In the genomic region with DNA sequence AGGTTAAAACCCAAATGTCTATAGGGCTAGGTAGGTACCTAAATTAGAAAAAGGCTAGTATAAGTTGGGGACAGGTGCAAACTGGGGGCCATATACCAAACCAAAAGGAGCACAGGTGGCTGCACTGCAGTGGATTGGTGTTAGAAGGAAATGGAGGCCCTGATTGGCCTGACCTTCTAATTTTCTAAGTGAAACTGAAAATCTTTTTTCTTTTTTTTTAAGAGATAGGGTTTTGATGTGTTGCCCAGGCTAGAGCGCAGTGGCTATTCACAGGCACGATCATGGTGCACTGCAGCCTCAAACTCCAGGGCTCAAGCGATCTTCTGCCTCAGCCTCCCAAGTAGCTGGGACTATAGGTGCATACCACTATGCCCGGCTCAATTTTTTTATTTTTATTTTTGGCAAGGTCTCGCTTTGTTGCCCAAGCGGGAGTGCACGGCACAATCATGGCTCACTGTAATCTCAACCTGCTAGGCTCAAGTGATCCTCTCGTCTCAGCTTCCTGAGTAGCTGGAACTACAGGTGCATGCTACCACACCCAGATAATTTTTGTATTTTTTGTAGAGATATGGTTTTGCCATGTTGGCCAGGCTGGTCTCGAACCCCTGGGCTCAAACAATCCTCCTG, we compare ENCODE assay signal across 12 cellular contexts. TPM values are rescaled to one million over a fixed set of nuclear protein-coding genes. Genes with fewer than 3 reads are reported as not detected.
DNase-seq lines count a peak whose midpoint lies in the region; ATAC-seq and TF ChIP-seq lines count a peak whose summit lies in the region.
"Had no signal": no experiment of that assay in that cellular context is flagged by ENCODE, and none has a peak within 500 bp of the region (broad histone marks: within the 10 kb centered on the region; RNA-seq: fewer than 3 reads in every experiment).

No MANE protein-coding gene starts in this region.

- no peak for TF ChIP-seq POLR2A in testis (IDR thresholded peaks at IDR 0.05)

- intact Hi-C loops in activated CD8-positive, alpha-beta T cell treated with anti-CD3 and anti-CD28 coated beads for 36 hours (cut with micrococcal nuclease): no loop called here
- intact Hi-C loops in testis (cut with DNase I; ENCODE audit: low total_unique reads): no loop called here
- intact Hi-C loops in activated T-helper 1 cell treated with anti-CD3 and anti-CD28 coated beads, Interleukin-12 subunit alpha, Interleukin-12 subunit beta, Interleukin-2, Interleukin-4 antibody, amounts not matched to agents 30 ng/mL and 10 ng/mL and 1 ng/mL, durations not matched to agents 14 hours and 24 hours and 36 hours (cut with micrococcal nuclease): loop anchor here (1.0 kb wide), 1 partner anchor 10 kb away; no protein-coding TSS in a partner anchor

- peaks cover 33% of the 10 kb centered on the region for H3K4me1 ChIP-seq in testis

- H3K27ac ChIP-seq in testis: no peak overlapping the region

- no peaks in the 10 kb centered on the region for H3K9me3 Mint-ChIP-seq in naive thymus-derived CD8-positive, alpha-beta T cell
- H3K9me3 Mint-ChIP-seq in activated CD8-positive, alpha-beta T cell treated with anti-CD3 and anti-CD28 coated beads for 36 hours: no peaks in the 10 kb centered on the region
- H3K9me3 Mint-ChIP-seq in activated T-helper 1 cell treated with anti-CD3 and anti-CD28 coated beads, Interleukin-12 subunit alpha, Interleukin-12 subunit beta, Interleukin-2, Interleukin-4 antibody, amounts not matched to agents 30 ng/mL and 10 ng/mL and 1 ng/mL, durations not matched to agents 14 hours and 24 hours and 36 hours: no peaks in the 10 kb centered on the region

- CTCF ChIA-PET in activated CD8-positive, alpha-beta T cell treated with anti-CD3 and anti-CD28 coated beads for 36 hours (lab: Charles Lee): interaction anchor here (1.6 kb wide), 2 partner anchors 9 to 70 kb away, joined by 5 to 14 read pairs; a partner anchor contains a TSS

- peaks cover 19 to 52% (median 38%) of the 10 kb centered on the region in 4 donors for H3K4me1 Mint-ChIP-seq in naive thymus-derived CD8-positive, alpha-beta T cell
- peaks cover 25% of the 10 kb centered on the region for H3K4me1 Mint-ChIP-seq in activated CD8-positive, alpha-beta T cell treated with anti-CD3 and anti-CD28 coated beads for 36 hours (ENCODE audit: low read depth)
- H3K4me1 Mint-ChIP-seq in activated T-helper 1 cell treated with anti-CD3 and anti-CD28 coated beads, Interleukin-12 subunit alpha, Interleukin-12 subunit beta, Interleukin-2, Interleukin-4 antibody, amounts not matched to agents 30 ng/mL and 10 ng/mL and 1 ng/mL, durations not matched to agents 14 hours and 24 hours and 36 hours (ENCODE audit: low read depth): peaks cover 13% of the 10 kb centered on the region

- TF ChIP-seq CTCF in activated CD8-positive, alpha-beta T cell treated with anti-CD3 and anti-CD28 coated beads for 36 hours (IDR thresholded peaks at IDR 0.05): no peak
- no peak for TF ChIP-seq CTCF in testis (IDR thresholded peaks at IDR 0.05)

- peak overlapping the region in 9 of 10 donors; percentile 51 to 94 (median 91) for H3K27ac Mint-ChIP-seq in naive thymus-derived CD8-positive, alpha-beta T cell
- H3K27ac Mint-ChIP-seq in activated CD8-positive, alpha-beta T cell treated with anti-CD3 and anti-CD28 coated beads for 36 hours: no peak overlapping the region
- H3K27ac Mint-ChIP-seq in activated T-helper 1 cell treated with anti-CD3 and anti-CD28 coated beads, Interleukin-12 subunit alpha, Interleukin-12 subunit beta, Interleukin-2, Interleukin-4 antibody, amounts not matched to agents 30 ng/mL and 10 ng/mL and 1 ng/mL, durations not matched to agents 14 hours and 24 hours and 36 hours: no peak overlapping the region

- no peaks in the 10 kb centered on the region for H3K27me3 Mint-ChIP-seq in naive thymus-derived CD8-positive, alpha-beta T cell
- no peaks in the 10 kb centered on the region for H3K27me3 Mint-ChIP-seq in activated CD8-positive, alpha-beta T cell treated with anti-CD3 and anti-CD28 coated beads for 36 hours
- no peaks in the 10 kb centered on the region for H3K27me3 Mint-ChIP-seq in activated T-helper 1 cell treated with anti-CD3 and anti-CD28 coated beads, Interleukin-12 subunit alpha, Interleukin-12 subunit beta, Interleukin-2, Interleukin-4 antibody, amounts not matched to agents 30 ng/mL and 10 ng/mL and 1 ng/mL, durations not matched to agents 14 hours and 24 hours and 36 hours (ENCODE audit: insufficient read depth)

- no peaks in the 10 kb centered on the region for H3K27me3 ChIP-seq in testis
- H3K27me3 ChIP-seq: pancreas had no signal

- no peak for DNase-seq in naive thymus-derived CD8-positive, alpha-beta T cell
- no peak for DNase-seq in activated CD8-positive, alpha-beta T cell treated with anti-CD3 and anti-CD28 coated beads for 36 hours
- no peak for DNase-seq in mesenteric fat pad (ENCODE audit: low spot score)
- no peak for DNase-seq in testis
- no peak for DNase-seq in activated T-helper 1 cell treated with anti-CD3 and anti-CD28 coated beads, Interleukin-12 subunit alpha, Interleukin-12 subunit beta, Interleukin-2, Interleukin-4 antibody, amounts not matched to agents 30 ng/mL and 10 ng/mL and 1 ng/mL, durations not matched to agents 14 hours and 24 hours and 36 hours (ENCODE audit: low spot score)
- DNase-seq: DMS79; effector CD8-positive, alpha-beta T cell; NCI-H2227 treated with DMSO at 0.1 percent for 48 hours; pancreas had no signal

- H3K36me3 Mint-ChIP-seq in naive thymus-derived CD8-positive, alpha-beta T cell: no peaks in the 10 kb centered on the region
- no peaks in the 10 kb centered on the region for H3K36me3 Mint-ChIP-seq in activated CD8-positive, alpha-beta T cell treated with anti-CD3 and anti-CD28 coated beads for 36 hours (ENCODE audit: low read depth)
- peaks cover 7% of the 10 kb centered on the region for H3K36me3 Mint-ChIP-seq in activated T-helper 1 cell treated with anti-CD3 and anti-CD28 coated beads, Interleukin-12 subunit alpha, Interleukin-12 subunit beta, Interleukin-2, Interleukin-4 antibody, amounts not matched to agents 30 ng/mL and 10 ng/mL and 1 ng/mL, durations not matched to agents 14 hours and 24 hours and 36 hours (ENCODE audit: low read depth)

- POLR2A ChIA-PET in naive thymus-derived CD8-positive, alpha-beta T cell (lab: Charles Lee): interaction anchor here (1.1 to 3.0 kb wide), 6 partner anchors 11 to 153 kb away, joined by 4 to 92 read pairs (median 4); a partner anchor contains a TSS
- POLR2A ChIA-PET in activated CD8-positive, alpha-beta T cell treated with anti-CD3 and anti-CD28 coated beads for 36 hours (lab: Charles Lee): interaction anchor here (0.9 to 2.7 kb wide), 3 partner anchors 9 to 76 kb away, joined by 3 to 13 read pairs (median 6); a partner anchor contains a TSS

- no peaks in the 10 kb centered on the region for H3K36me3 ChIP-seq in testis (ENCODE audit: low read depth, missing control alignments)
- H3K36me3 ChIP-seq: pancreas had no signal

- ATAC-seq in GM18517 (IDR thresholded peaks at IDR 0.05; ENCODE audit: unreplicated experiment) (peak; percentile 71), GM21515 (IDR thresholded peaks at IDR 0.05; ENCODE audit: unreplicated experiment) (peak; percentile 59), HG03175 (IDR thresholded peaks at IDR 0.05; ENCODE audit: unreplicated experiment) (peak; percentile 74)
- ATAC-seq in naive thymus-derived CD8-positive, alpha-beta T cell: no peak
- no peak for ATAC-seq in activated CD8-positive, alpha-beta T cell treated with anti-CD3 and anti-CD28 coated beads for 36 hours

- H3K4me3 Mint-ChIP-seq in naive thymus-derived CD8-positive, alpha-beta T cell: peak overlapping the region in 9 of 10 donors; percentile 17 to 84 (median 77)
- H3K4me3 Mint-ChIP-seq in activated CD8-positive, alpha-beta T cell treated with anti-CD3 and anti-CD28 coated beads for 36 hours: no peak overlapping the region
- no peak overlapping the region for H3K4me3 Mint-ChIP-seq in activated T-helper 1 cell treated with anti-CD3 and anti-CD28 coated beads, Interleukin-12 subunit alpha, Interleukin-12 subunit beta, Interleukin-2, Interleukin-4 antibody, amounts not matched to agents 30 ng/mL and 10 ng/mL and 1 ng/mL, durations not matched to agents 14 hours and 24 hours and 36 hours

- H3K9me3 ChIP-seq in testis: no peaks in the 10 kb centered on the region
- H3K9me3 ChIP-seq: pancreas had no signal

- H3K4me3 ChIP-seq in testis: no peak overlapping the region
- H3K4me3 ChIP-seq: pancreas had no signal

- WGBS in testis, 2 donors: 67 to 83% methylated on average over 9 of the region's 9 CpGs

RNA-seq across cellular contexts. Expression of a gene that starts 9.8 kb away (rescaled TPM):
- total RNA-seq in naive thymus-derived CD8-positive, alpha-beta T cell: 100 to 1,000 TPM; 131 to 151 TPM
- 100 to 1,000 TPM in 1 of 3 donors, 10 to 100 TPM in 2; 79.8 to 130 (median 98.1) TPM for polyA plus RNA-seq in naive thymus-derived CD8-positive, alpha-beta T cell
- total RNA-seq in activated CD8-positive, alpha-beta T cell treated with anti-CD3 and anti-CD28 coated beads for 36 hours: 10 to 100 TPM; 33.0 to 34.5 TPM
- total RNA-seq in mesenteric fat pad (184 TPM), testis (10 to 100 TPM; 37.6 to 65.3 TPM)
- 40.8 TPM for polyA plus RNA-seq in testis (ENCODE audit: insufficient read depth, low read depth, low replicate concordance)
- total RNA-seq in activated T-helper 1 cell treated with anti-CD3 and anti-CD28 coated beads, Interleukin-12 subunit alpha, Interleukin-12 subunit beta, Interleukin-2, Interleukin-4 antibody, amounts not matched to agents 30 ng/mL and 10 ng/mL and 1 ng/mL, durations not matched to agents 14 hours and 24 hours and 36 hours: 24.3 and 25.4 TPM in 2 replicates

RNA-seq across cellular contexts. Expression of a gene that starts 19.3 kb away (rescaled TPM):
- 10 to 100 TPM; 12.5 to 13.8 TPM for total RNA-seq in naive thymus-derived CD8-positive, alpha-beta T cell
- 1 to 10 TPM; 3.8 to 6.5 (median 5.6) TPM for polyA plus RNA-seq in naive thymus-derived CD8-positive, alpha-beta T cell
- 10 to 100 TPM; 13.3 to 13.7 TPM for total RNA-seq in activated CD8-positive, alpha-beta T cell treated with anti-CD3 and anti-CD28 coated beads for 36 hours
- 38.7 TPM for total RNA-seq in mesenteric fat pad
- total RNA-seq in testis: 10 to 100 TPM; 38.0 to 54.4 TPM
- polyA plus RNA-seq in testis (ENCODE audit: insufficient read depth, low read depth, low replicate concordance): 29.8 TPM
- total RNA-seq in activated T-helper 1 cell treated with anti-CD3 and anti-CD28 coated beads, Interleukin-12 subunit alpha, Interleukin-12 subunit beta, Interleukin-2, Interleukin-4 antibody, amounts not matched to agents 30 ng/mL and 10 ng/mL and 1 ng/mL, durations not matched to agents 14 hours and 24 hours and 36 hours: 16.9 and 21.1 TPM in 2 replicates

Comparison
In these comparisons a context has a peak if more than half of its experiments do, and no peak if none do; other contexts are left out.
1. ATAC-seq: peak in GM18517 (single experiment), GM21515 (single experiment) and HG03175 (single experiment); none in naive thymus-derived CD8-positive, alpha-beta T cell (0 of 2) and activated CD8-positive, alpha-beta T cell treated with anti-CD3 and anti-CD28 coated beads for 36 hours (single experiment).
2. H3K27ac Mint-ChIP-seq: peak in naive thymus-derived CD8-positive, alpha-beta T cell (9 of 10); none in activated CD8-positive, alpha-beta T cell treated with anti-CD3 and anti-CD28 coated beads for 36 hours (single experiment) and activated T-helper 1 cell treated with anti-CD3 and anti-CD28 coated beads, Interleukin-12 subunit alpha, Interleukin-12 subunit beta, Interleukin-2, Interleukin-4 antibody, amounts not matched to agents 30 ng/mL and 10 ng/mL and 1 ng/mL, durations not matched to agents 14 hours and 24 hours and 36 hours (single experiment).
3. H3K4me3 Mint-ChIP-seq: peak in naive thymus-derived CD8-positive, alpha-beta T cell (9 of 10); none in activated CD8-positive, alpha-beta T cell treated with anti-CD3 and anti-CD28 coated beads for 36 hours (single experiment) and activated T-helper 1 cell treated with anti-CD3 and anti-CD28 coated beads, Interleukin-12 subunit alpha, Interleukin-12 subunit beta, Interleukin-2, Interleukin-4 antibody, amounts not matched to agents 30 ng/mL and 10 ng/mL and 1 ng/mL, durations not matched to agents 14 hours and 24 hours and 36 hours (single experiment).